Comparison of ENCODE assay signal across 1 cellular context in the genomic region with DNA sequence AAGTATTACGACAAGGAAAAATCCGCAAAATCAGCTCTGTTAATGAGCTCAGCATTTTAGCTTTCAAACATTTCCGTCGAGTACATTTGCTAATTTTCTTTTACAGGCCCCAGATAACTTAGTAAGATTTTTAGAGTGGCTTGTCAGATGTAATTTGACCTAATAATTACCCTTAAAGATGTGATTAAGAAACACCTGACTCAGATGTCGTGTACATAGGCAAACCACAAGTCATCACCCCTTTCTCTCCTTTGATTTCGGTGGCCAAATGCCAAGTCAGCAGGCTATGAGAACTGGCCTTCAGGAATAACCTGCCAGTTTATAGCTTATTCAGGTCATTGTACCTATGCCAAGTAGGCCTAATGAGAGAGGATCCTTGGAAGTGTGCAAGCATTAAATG.
TF ChIP-seq lines count a peak whose summit lies in the region.

No MANE protein-coding gene starts in this region.

TF ChIP-seq in endothelial cell of umbilical vein, 7 proteins besides CTCF, POLR2A, EP300 and RAD21 (continued from another document):
- TF ChIP-seq GATA2 (IDR thresholded peaks at IDR 0.05; ENCODE audit: insufficient read depth, insufficient read length, low read depth, low read length): no peak
TF ChIP-seq in endothelial cell of umbilical vein: peak in this region for 0.
